In the genomic region with DNA sequence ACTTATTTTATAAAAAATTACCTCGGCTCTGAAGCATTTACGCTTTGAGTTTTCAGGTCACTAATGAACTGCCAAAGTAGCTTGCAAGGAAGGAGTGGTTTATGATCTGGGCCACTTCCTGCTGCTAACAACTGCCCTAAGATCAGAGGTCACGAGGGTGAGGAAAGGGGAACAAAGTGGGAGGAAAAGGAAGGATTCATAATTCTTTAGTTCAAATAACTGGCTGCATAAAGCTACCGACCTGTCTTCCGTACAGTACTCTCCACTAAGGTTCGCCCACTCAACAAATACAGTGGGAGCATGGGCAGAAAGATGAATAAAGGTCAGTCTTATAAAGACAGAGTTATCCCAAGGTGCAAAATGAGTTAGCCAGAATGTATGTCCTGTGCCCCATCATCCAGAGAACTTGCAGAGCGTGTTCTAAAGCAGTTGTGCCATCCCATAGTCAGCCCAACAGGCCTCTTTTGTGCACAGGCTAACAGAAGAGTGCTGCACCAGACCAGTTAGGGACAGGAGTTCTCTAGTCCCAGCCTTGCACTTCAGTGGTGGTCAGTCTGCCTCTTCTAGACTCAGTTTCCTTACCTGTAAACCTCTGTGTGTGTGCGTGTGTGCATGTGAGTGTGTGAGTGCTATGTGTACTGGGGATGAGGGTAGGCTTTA, we compare ENCODE assay signal across 8 cellular contexts.
DNase-seq lines count a peak whose midpoint lies in the region; ATAC-seq and TF ChIP-seq lines count a peak whose summit lies in the region.

No MANE protein-coding gene starts in this region.

- ATAC-seq in activated B cell treated with CpG ODN at 0.5 μM for 24 hours (ENCODE audit: low read depth) (peak; percentile 55), HG02623 (IDR thresholded peaks at IDR 0.05; ENCODE audit: unreplicated experiment) (no peak)

- H3K9me3 Mint-ChIP-seq in activated B cell treated with CpG ODN at 0.5 μM for 24 hours: no peaks in the 10 kb centered on the region

- H3K36me3 ChIP-seq in ACC112 (ENCODE audit: insufficient read depth, low read length): peaks cover 4% of the 10 kb centered on the region; the same call in 1 of the 2 replicates
- no peaks in the 10 kb centered on the region for H3K36me3 ChIP-seq in GM23248 (ENCODE audit: low read depth)
- H3K36me3 ChIP-seq in liver (ENCODE audit: control insufficient read depth in 4 of 4, insufficient read depth in 3 of 4, low read depth in 1 of 4, low read length in 3 of 4): no peaks in the 10 kb centered on the region
- H3K36me3 ChIP-seq in ovary: no peaks in the 10 kb centered on the region

- H3K27me3 Mint-ChIP-seq in activated B cell treated with CpG ODN at 0.5 μM for 24 hours: no peaks in the 10 kb centered on the region

- TF ChIP-seq EP300 in ovary (IDR thresholded peaks at IDR 0.05): no peak

- TF ChIP-seq RAD21 in liver (IDR thresholded peaks at IDR 0.05): no peak

- H3K9me3 ChIP-seq in GM23248 (ENCODE audit: low read depth): no peaks in the 10 kb centered on the region
- no peaks in the 10 kb centered on the region for H3K9me3 ChIP-seq in liver (ENCODE audit: control insufficient read depth in 4 of 4, low read length in 3 of 4)
- no peaks in the 10 kb centered on the region for H3K9me3 ChIP-seq in ovary

- CTCF ChIA-PET in activated B cell treated with CpG ODN at 0.5 μM for 24 hours (lab: Charles Lee): interaction anchor here (1.0 kb wide), 1 partner anchor 32 kb away, joined by 3 read pairs; no protein-coding TSS in a partner anchor
- CTCF ChIA-PET in HEK293T (lab: Yijun Ruan, JAX): no interaction called here

- H3K4me1 ChIP-seq in ACC112 (ENCODE audit: control insufficient read depth, insufficient read depth, low read length, unreplicated experiment) (peaks cover 73% of the 10 kb centered on the region), GM23248 (ENCODE audit: insufficient read depth) (peaks cover 65% of the 10 kb centered on the region), liver (ENCODE audit: control insufficient read depth in 4 of 4, insufficient read depth in 4 of 4, low read length in 3 of 4) (peaks cover 6 to 36% (median 11%) of the 10 kb centered on the region in 4 donors), ovary (ENCODE audit: insufficient read depth) (peaks cover 26% of the 10 kb centered on the region)

- H3K9me2 ChIP-seq in GM23248 (ENCODE audit: insufficient read depth): no peaks in the 10 kb centered on the region

- H3K4me1 Mint-ChIP-seq in activated B cell treated with CpG ODN at 0.5 μM for 24 hours: peaks cover 40% of the 10 kb centered on the region

- H3K4me2 ChIP-seq in GM23248 (ENCODE audit: unreplicated experiment): peak overlapping the region; percentile 22

- no peak for DNase-seq in GM23248
- no peak for DNase-seq in activated B cell treated with CpG ODN at 0.5 μM for 24 hours
- no peak for DNase-seq in ovary
- DNase-seq in HEK293T (ENCODE audit: extremely low spot score): no peak
- DNase-seq in NCI-H774 (lab: John Stamatoyannopoulos, UW): no peak

- H3K27ac ChIP-seq in ACC112 (ENCODE audit: low read depth, low read length) (peak overlapping the region; percentile 38; the same call in 1 of the 2 replicates), GM23248 (peak overlapping the region; percentile 73), liver (ENCODE audit: low read depth in 1 of 2, low read length in 2 of 2) (no peak overlapping the region), ovary (no peak overlapping the region)

- in situ Hi-C loops in GM23248 (cut with MboI): no loop called here

- no peaks in the 10 kb centered on the region for H3K36me3 Mint-ChIP-seq in activated B cell treated with CpG ODN at 0.5 μM for 24 hours (ENCODE audit: low read depth)

- H3K27me3 ChIP-seq in ACC112 (ENCODE audit: insufficient read depth, low read length) (no peaks in the 10 kb centered on the region), GM23248 (replicated peaks; ENCODE audit: insufficient read depth) (no peaks in the 10 kb centered on the region), liver (ENCODE audit: control insufficient read depth in 4 of 4, insufficient read depth in 4 of 4, low read length in 3 of 4) (no peaks in the 10 kb centered on the region), ovary (no peaks in the 10 kb centered on the region)

- POLR2A ChIA-PET in activated B cell treated with CpG ODN at 0.5 μM for 24 hours (lab: Charles Lee): interaction anchor here (1.6 kb wide), 1 partner anchor 66 kb away, joined by 7 read pairs; the partner anchor contains the start of gene CREB3L2
- POLR2A ChIA-PET in HEK293T (lab: Yijun Ruan, JAX): no interaction called here

- H3F3A ChIP-seq in GM23248 (ENCODE audit: insufficient read depth): peaks cover 75% of the 10 kb centered on the region

- peak overlapping the region; percentile 51 for H3K27ac Mint-ChIP-seq in activated B cell treated with CpG ODN at 0.5 μM for 24 hours

- no peak overlapping the region for H3K9ac ChIP-seq in GM23248
- H3K9ac ChIP-seq in liver (ENCODE audit: low read depth in 1 of 2, low read length in 2 of 2): no peak overlapping the region

- H2AFZ ChIP-seq in ACC112 (ENCODE audit: low read length, unreplicated experiment): no peak overlapping the region
- H2AFZ ChIP-seq in GM23248: no peak overlapping the region

- no peak for TF ChIP-seq POLR2A in ovary (IDR thresholded peaks at IDR 0.05)

- H3K4me3 ChIP-seq in ACC112 (ENCODE audit: low read depth, low read length) (no peak overlapping the region), GM23248 (no peak overlapping the region), liver (ENCODE audit: low read depth in 1 of 3, low read length in 3 of 3) (no peak overlapping the region), ovary (no peak overlapping the region)

- intact Hi-C loops in activated B cell treated with CpG ODN at 0.5 μM for 24 hours (cut with micrococcal nuclease): loop anchor here (1.0 to 5.0 kb wide), 3 partner anchors 33 to 66 kb away; partner anchors contain the start of gene CREB3L2
- intact Hi-C loops in ovary (cut with DNase I): loop anchor here in 1 of 4 donors (10.0 kb wide), 1 partner anchor 59 kb away; no protein-coding TSS in a partner anchor

- H3K79me2 ChIP-seq in ACC112 (ENCODE audit: control insufficient read depth, insufficient read depth, low read length, unreplicated experiment) (peaks cover 83% of the 10 kb centered on the region), GM23248 (ENCODE audit: insufficient read depth) (peaks cover 97% of the 10 kb centered on the region)

- TF ChIP-seq CTCF in activated B cell treated with CpG ODN at 0.5 μM for 24 hours (IDR thresholded peaks at IDR 0.05): no peak
- no peak for TF ChIP-seq CTCF in liver (IDR thresholded peaks at IDR 0.05; ENCODE audit: low read depth, low read length, missing input control)
- no peak for TF ChIP-seq CTCF in ovary (IDR thresholded peaks at IDR 0.05)

- H3K4me3 Mint-ChIP-seq in activated B cell treated with CpG ODN at 0.5 μM for 24 hours: peak overlapping the region; percentile 58

- H4K20me1 ChIP-seq in GM23248 (ENCODE audit: insufficient read depth): no peaks in the 10 kb centered on the region

- 89 to 92% methylated on average over 8 of the region's 8 CpGs for WGBS in GM23248 (ENCODE audit: low coverage in 1 of 2, low lambda C conversion rate in 2 of 2, missing lambda C conversion rate in 2 of 2), 2 experiments
- 66% methylated on average over 8 of the region's 8 CpGs for WGBS in liver
- 75 to 87% (median 76%) methylated on average over 8 of the region's 8 CpGs for WGBS in ovary, 3 donors

TF ChIP-seq in liver, 16 proteins besides CTCF, POLR2A, EP300 and RAD21:
- TF ChIP-seq GABPA (IDR thresholded peaks at IDR 0.05 in 1 of 2, conservative IDR thresholded peaks at IDR 0.05 in 1 of 2) (no peak), NR2F2 (IDR thresholded peaks at IDR 0.05) (peak; percentile 35), FOXA1 (IDR thresholded peaks at IDR 0.05) (no peak)

TF ChIP-seq in HEK293T, 16 proteins besides CTCF, POLR2A, EP300 and RAD21:
- TF ChIP-seq HDGF (IDR thresholded peaks at IDR 0.05; ENCODE audit: borderline replicate concordance): no peak
- no peak for TF ChIP-seq CTBP1 (IDR thresholded peaks at IDR 0.05; ENCODE audit: borderline replicate concordance)
- TF ChIP-seq TARDBP (IDR thresholded peaks at IDR 0.05): no peak
- no peak for TF ChIP-seq ELF4 (IDR thresholded peaks at IDR 0.05)
- TF ChIP-seq FOXK2 (IDR thresholded peaks at IDR 0.05): no peak
- no peak for TF ChIP-seq FOXM1 (IDR thresholded peaks at IDR 0.05; ENCODE audit: borderline replicate concordance)
- TF ChIP-seq SUZ12 (IDR thresholded peaks at IDR 0.05): no peak
- no peak for TF ChIP-seq SP1 (IDR thresholded peaks at IDR 0.05)
- no peak for TF ChIP-seq LEF1 (IDR thresholded peaks at IDR 0.05; ENCODE audit: borderline replicate concordance)
- no peak for TF ChIP-seq ARNT (IDR thresholded peaks at IDR 0.05)
- no peak for TF ChIP-seq L3MBTL2 (conservative IDR thresholded peaks at IDR 0.05)
- TF ChIP-seq ZNF384 (IDR thresholded peaks at IDR 0.05): no peak
- TF ChIP-seq BHLHE40 (IDR thresholded peaks at IDR 0.05; ENCODE audit: borderline replicate concordance): no peak
- no peak for TF ChIP-seq NFRKB (IDR thresholded peaks at IDR 0.05)
- no peak for TF ChIP-seq FOXA1 (IDR thresholded peaks at IDR 0.05)
- TF ChIP-seq, protein P1, sequence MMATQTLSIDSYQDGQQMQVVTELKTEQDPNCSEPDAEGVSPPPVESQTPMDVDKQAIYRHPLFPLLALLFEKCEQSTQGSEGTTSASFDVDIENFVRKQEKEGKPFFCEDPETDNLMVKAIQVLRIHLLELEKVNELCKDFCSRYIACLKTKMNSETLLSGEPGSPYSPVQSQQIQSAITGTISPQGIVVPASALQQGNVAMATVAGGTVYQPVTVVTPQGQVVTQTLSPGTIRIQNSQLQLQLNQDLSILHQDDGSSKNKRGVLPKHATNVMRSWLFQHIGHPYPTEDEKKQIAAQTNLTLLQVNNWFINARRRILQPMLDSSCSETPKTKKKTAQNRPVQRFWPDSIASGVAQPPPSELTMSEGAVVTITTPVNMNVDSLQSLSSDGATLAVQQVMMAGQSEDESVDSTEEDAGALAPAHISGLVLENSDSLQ (IDR thresholded peaks at IDR 0.05): no peak

Comparison
In these comparisons a context has a peak if more than half of its experiments do, and no peak if none do; other contexts are left out.
1. H3K27ac ChIP-seq: peak in ACC112 (single experiment) and GM23248 (single experiment); none in liver (0 of 2) and ovary (0 of 2).